ENCODE assay signal across 12 cellular contexts in genomic region chr7:1175597-1175966, GRCh38. TPM values are rescaled to one million over a fixed set of nuclear protein-coding genes. Genes with fewer than 3 reads are reported as not detected.
DNase-seq lines count a peak whose midpoint lies in the region; ATAC-seq, FAIRE-seq and TF ChIP-seq lines count a peak whose summit lies in the region.
"Had no signal": no experiment of that assay in that cellular context is flagged by ENCODE, and none has a peak within 500 bp of the region (broad histone marks: within the 10 kb centered on the region; RNA-seq: fewer than 3 reads in every experiment).

No MANE protein-coding gene starts in this region.

- no peak for DNase-seq in H1 (ENCODE audit: low read depth in 1 of 2, low spot score in 2 of 2)
- DNase-seq in immature natural killer cell, result no peak
- DNase-seq in NOMO-1 treated with DMSO at 0.1 percent for 48 hours (lab: John Stamatoyannopoulos, UW; ENCODE audit: unreplicated experiment), result no peak
- no peak for DNase-seq in uterus

- H3K36me3 Mint-ChIP-seq in immature natural killer cell, result peaks cover 0 to under 1% (median 0%) of the 10 kb centered on the region in 3 donors

- peak overlapping the region; percentile 15; the same call in 1 of the 2 replicates for H4K8ac ChIP-seq in H1 (ENCODE audit: extremely low read depth, insufficient read depth, low read length)

- H4K5ac ChIP-seq in H1 (ENCODE audit: insufficient read length, low read depth, low read length), result peak overlapping the region; percentile 15

- peak overlapping the region; percentile 39; the same call in 1 of the 2 replicates for H3K9ac ChIP-seq in OCI-LY1 (ENCODE audit: low read length)
- no peak overlapping the region for H3K9ac ChIP-seq in H1 (replicated peaks in 1 of 4; ENCODE audit: extremely low read depth in 1 of 4, low read depth in 3 of 4, low read length in 3 of 4)
- H3K9ac ChIP-seq in skeletal muscle satellite cell (ENCODE audit: low read depth, low read length), result no peak overlapping the region

- peak overlapping the region; percentile 71; the same call in 1 of the 2 replicates for H3K18ac ChIP-seq in H1 (ENCODE audit: extremely low read depth, low read length)

- peaks cover 5% of the 10 kb centered on the region; the same call in 1 of the 2 replicates for H3K27me3 ChIP-seq in DOHH2 (ENCODE audit: control insufficient read depth, low read length)
- peaks cover 3% of the 10 kb centered on the region for H3K27me3 ChIP-seq in OCI-LY1 (ENCODE audit: insufficient read depth, low read length)
- H3K27me3 ChIP-seq in H1 (replicated peaks in 1 of 4; ENCODE audit: control insufficient read depth in 3 of 4, extremely low read depth in 1 of 4, insufficient read depth in 3 of 4, low read length in 3 of 4), result no peaks in the 10 kb centered on the region; a peak in 2 of 7 replicates
- peaks cover 17% of the 10 kb centered on the region for H3K27me3 ChIP-seq in skeletal muscle satellite cell (ENCODE audit: control insufficient read depth, insufficient read depth, low read length)
- H3K27me3 ChIP-seq in uterus, result no peaks in the 10 kb centered on the region
- H3K27me3 ChIP-seq: ovary had no signal

- H3K4me1 ChIP-seq in DOHH2 (ENCODE audit: control insufficient read depth, low read length) (peaks cover 15% of the 10 kb centered on the region), OCI-LY1 (ENCODE audit: insufficient read depth, low read length, severe bottlenecking) (peaks cover 12% of the 10 kb centered on the region), H1 (replicated peaks in 1 of 4; ENCODE audit: control insufficient read depth in 3 of 4, insufficient read depth in 4 of 4, low read length in 3 of 4) (no peaks in the 10 kb centered on the region; a peak in 2 of 7 replicates), skeletal muscle satellite cell (ENCODE audit: control insufficient read depth, insufficient read depth, low read length) (peaks cover 8% of the 10 kb centered on the region), uterus (peaks cover 0 to 8% of the 10 kb centered on the region in 2 donors)

- H2BK15ac ChIP-seq in H1 (ENCODE audit: low read length), result peak overlapping the region; percentile 81; the same call in 1 of the 2 replicates

- peaks cover 10 to 14% of the 10 kb centered on the region in 2 donors for H3K4me1 Mint-ChIP-seq in immature natural killer cell

- H2AFZ ChIP-seq in OCI-LY1 (ENCODE audit: low read length) (peak overlapping the region; percentile 69; the same call in 1 of the 2 replicates), H1 (ENCODE audit: low read length) (peak overlapping the region; percentile 45)

- FAIRE-seq in H1 (lab: Jason Lieb, UNC), result no peak

- no peak overlapping the region for H3K14ac ChIP-seq in H1 (ENCODE audit: insufficient read length)

- no peak overlapping the region for H2BK5ac ChIP-seq in H1 (ENCODE audit: low read depth, low read length)

- H2BK20ac ChIP-seq in H1 (ENCODE audit: low read length), result no peak overlapping the region

- no peak overlapping the region for H3K23ac ChIP-seq in H1 (ENCODE audit: insufficient read length)

- H4K91ac ChIP-seq in H1 (replicated peaks; ENCODE audit: insufficient read length, low read length), result no peak overlapping the region

- H3K27me3 Mint-ChIP-seq in immature natural killer cell (ENCODE audit: low read depth in 3 of 3), result peaks cover 4 to 7% (median 6%) of the 10 kb centered on the region in 3 donors

- H3K79me2 ChIP-seq in DOHH2 (ENCODE audit: control insufficient read depth, low read length) (no peaks in the 10 kb centered on the region), OCI-LY1 (ENCODE audit: insufficient read depth, low read length) (no peaks in the 10 kb centered on the region), H1 (ENCODE audit: control insufficient read depth in 1 of 2, insufficient read depth in 2 of 2, low read length in 2 of 2) (no peaks in the 10 kb centered on the region)

- H3K79me1 ChIP-seq in H1 (ENCODE audit: low read depth, low read length), result no peaks in the 10 kb centered on the region

- H3K27ac Mint-ChIP-seq in immature natural killer cell, result no peak overlapping the region
- H3K27ac Mint-ChIP-seq: activated T-helper 1 cell treated with anti-CD3 and anti-CD28 coated beads, Interleukin-12 subunit alpha, Interleukin-12 subunit beta, Interleukin-2, Interleukin-4 antibody, amounts not matched to agents 30 ng/mL and 10 ng/mL and 1 ng/mL, durations not matched to agents 14 hours and 24 hours and 36 hours had no signal

- H3F3A ChIP-seq in DOHH2 (ENCODE audit: control insufficient read depth, insufficient read depth) (no peaks in the 10 kb centered on the region), OCI-LY1 (ENCODE audit: insufficient read depth, low read length) (no peaks in the 10 kb centered on the region)

- CTCF ChIA-PET in H1 (lab: Charles Lee; ENCODE audit: partially characterized antibody), result interaction anchor here (0.8 to 4.1 kb wide), 31 partner anchors 8 to 965 kb away, joined by 3 to 32 read pairs (median 4); a partner anchor contains a TSS

- TF ChIP-seq CTCF in DOHH2 (IDR thresholded peaks at IDR 0.05; ENCODE audit: low read depth, low read length, poor library complexity, severe bottlenecking) (no peak), OCI-LY1 (IDR thresholded peaks at IDR 0.05; ENCODE audit: low read length) (no peak), H1 (IDR thresholded peaks at IDR 0.05; ENCODE audit: control extremely low read depth in 1 of 3, insufficient read depth in 1 of 3, low read depth in 1 of 3, low read length in 3 of 3) (no peak), uterus (IDR thresholded peaks at IDR 0.05) (no peak)

- no peak overlapping the region for H3K4ac ChIP-seq in H1 (replicated peaks; ENCODE audit: insufficient read length, low read depth, low read length)

- peak overlapping the region; percentile 95 for H3K4me2 ChIP-seq in DOHH2 (ENCODE audit: low read length)
- peak overlapping the region; percentile 71 for H3K4me2 ChIP-seq in OCI-LY1 (ENCODE audit: low read length)
- no peak overlapping the region for H3K4me2 ChIP-seq in H1 (ENCODE audit: insufficient read depth in 1 of 2, low read depth in 2 of 2, low read length in 2 of 2)
- peak overlapping the region; percentile 85 for H3K4me2 ChIP-seq in skeletal muscle satellite cell (ENCODE audit: low read length)

- intact Hi-C loops in uterus (cut with DNase I; ENCODE audit: low total_unique reads), result no loop called here

- no peak for TF ChIP-seq POLR2A in H1 (IDR thresholded peaks at IDR 0.05; ENCODE audit: control extremely low read depth in 1 of 2, low read depth in 2 of 2, low read length in 2 of 2)
- no peak for TF ChIP-seq POLR2A in uterus (IDR thresholded peaks at IDR 0.05)

- 85% methylated on average over 15 of the region's 15 CpGs; no CpG with 5 or more reads in 1 of the 2 experiments for WGBS in H1 (ENCODE audit: extremely low coverage in 1 of 2, insufficient coverage in 1 of 2, insufficient read length in 1 of 2, insufficient replicate concordance in 2 of 2, low coverage in 1 of 2, low lambda C conversion rate in 2 of 2, missing lambda C conversion rate in 1 of 2), 2 experiments

- TF ChIP-seq RAD21 in H1 (IDR thresholded peaks at IDR 0.05 in 1 of 2, conservative IDR thresholded peaks at IDR 0.05 in 1 of 2; ENCODE audit: low read depth in 2 of 2, low read length in 2 of 2), result no peak

- H4K20me1 ChIP-seq in DOHH2 (ENCODE audit: control insufficient read depth, insufficient read depth, low read depth, low read length) (no peaks in the 10 kb centered on the region), OCI-LY1 (ENCODE audit: insufficient read depth, low read length) (no peaks in the 10 kb centered on the region), H1 (replicated peaks in 1 of 2; ENCODE audit: control insufficient read depth in 1 of 2, insufficient read depth in 2 of 2, low read length in 2 of 2) (no peaks in the 10 kb centered on the region)

- POLR2A ChIA-PET in H1 (lab: Charles Lee; ENCODE audit: partially characterized antibody), result no interaction called here

- H3K9me2 ChIP-seq in DOHH2 (replicated peaks; ENCODE audit: control insufficient read depth, low read length) (no peaks in the 10 kb centered on the region), OCI-LY1 (ENCODE audit: low read depth, low read length) (no peaks in the 10 kb centered on the region)

- H3K4me3 ChIP-seq in DOHH2 (ENCODE audit: low read length), result peak overlapping the region; percentile 75
- peak overlapping the region; percentile 45 for H3K4me3 ChIP-seq in OCI-LY1 (ENCODE audit: low read depth, low read length, poor library complexity, severe bottlenecking)
- H3K4me3 ChIP-seq in H1 (ENCODE audit: extremely low read depth in 1 of 4, insufficient read depth in 2 of 4, low read depth in 3 of 4, low read length in 4 of 4), result no peak overlapping the region
- peak overlapping the region; percentile 59 for H3K4me3 ChIP-seq in skeletal muscle satellite cell (ENCODE audit: low read length)
- no peak overlapping the region for H3K4me3 ChIP-seq in uterus
- H3K4me3 ChIP-seq: ovary had no signal

- H2AK5ac ChIP-seq in H1 (ENCODE audit: low read depth, low read length), result no peak overlapping the region

- H3K36me3 ChIP-seq in DOHH2 (ENCODE audit: control insufficient read depth, low read length) (no peaks in the 10 kb centered on the region), OCI-LY1 (ENCODE audit: insufficient read depth, low read length) (no peaks in the 10 kb centered on the region; the same call in 1 of the 2 replicates), H1 (ENCODE audit: control insufficient read depth in 2 of 4, insufficient read depth in 4 of 4, low read length in 3 of 4) (no peaks in the 10 kb centered on the region), skeletal muscle satellite cell (ENCODE audit: insufficient read depth, low read length) (no peaks in the 10 kb centered on the region), uterus (no peaks in the 10 kb centered on the region)
- H3K36me3 ChIP-seq: ovary had no signal

- peak overlapping the region in 1 of 5 donors; percentile 78 for H3K4me3 Mint-ChIP-seq in immature natural killer cell

- peak overlapping the region; percentile 75; the same call in 1 of the 2 replicates for H2BK12ac ChIP-seq in H1 (ENCODE audit: low read depth, low read length)

- peaks cover 7% of the 10 kb centered on the region for H3K9me3 ChIP-seq in DOHH2 (ENCODE audit: control insufficient read depth, insufficient read depth, low read length)
- peaks cover 4% of the 10 kb centered on the region; the same call in 1 of the 2 replicates for H3K9me3 ChIP-seq in OCI-LY1 (ENCODE audit: low read length)
- peaks cover 0 to 2% of the 10 kb centered on the region in 2 experiments; a peak in 2 of 4 replicates for H3K9me3 ChIP-seq in H1 (ENCODE audit: insufficient read depth in 2 of 2, low read depth in 1 of 2, low read length in 1 of 2)
- H3K9me3 ChIP-seq in skeletal muscle satellite cell (replicated peaks; ENCODE audit: low read length), result no peaks in the 10 kb centered on the region
- no peaks in the 10 kb centered on the region for H3K9me3 ChIP-seq in uterus
- H3K9me3 ChIP-seq: ovary had no signal

- no peak overlapping the region for H3K56ac ChIP-seq in H1 (replicated peaks; ENCODE audit: insufficient read length, low read depth, low read length)

- no peak overlapping the region for H3K27ac ChIP-seq in DOHH2 (ENCODE audit: low read depth, low read length)
- H3K27ac ChIP-seq in OCI-LY1 (ENCODE audit: low read depth, low read length, poor library complexity, severe bottlenecking), result no peak overlapping the region
- H3K27ac ChIP-seq in H1 (ENCODE audit: low read depth, low read length), result no peak overlapping the region
- H3K27ac ChIP-seq in uterus, result no peak overlapping the region
- H3K27ac ChIP-seq: ovary had no signal

- TF ChIP-seq EP300 in H1 (IDR thresholded peaks at IDR 0.05; ENCODE audit: borderline replicate concordance in 1 of 2, low read depth in 2 of 2, low read length in 2 of 2), result no peak

- H3K23me2 ChIP-seq in H1 (ENCODE audit: low read depth, low read length), result no peaks in the 10 kb centered on the region

- ATAC-seq in GM21515 (IDR thresholded peaks at IDR 0.05; ENCODE audit: unreplicated experiment), result no peak

- H3K9me3 Mint-ChIP-seq in immature natural killer cell, result peaks cover 0 to 1% (median 0%) of the 10 kb centered on the region in 6 donors
- H3K9me3 Mint-ChIP-seq: activated T-helper 1 cell treated with anti-CD3 and anti-CD28 coated beads, Interleukin-12 subunit alpha, Interleukin-12 subunit beta, Interleukin-2, Interleukin-4 antibody, amounts not matched to agents 30 ng/mL and 10 ng/mL and 1 ng/mL, durations not matched to agents 14 hours and 24 hours and 36 hours; central memory CD8-positive, alpha-beta T cell; T-helper 2 cell treated with Interferon-gamma antibody and Interleukin-4, amounts not matched to agents 5 μg/mL and 100 μg/mL, for 36 hours had no signal

- H2BK120ac ChIP-seq in H1 (replicated peaks; ENCODE audit: low read depth, low read length), result no peak overlapping the region

RNA-seq across cellular contexts. Expression of gene ZFAND2A, which starts 15.6 kb away (rescaled TPM):
- total RNA-seq in H1 (2021; fragmentation: NEBNext Ultra II Directional; extraction: Animal tissue kit (Norgen Biotek cat#: 25700)), result 15.5 and 16.6 TPM in 2 replicates
- polyA plus RNA-seq in H1 (2011; rRNA removed), result 17.7 and 20.3 TPM in 2 replicates
- 22.7 TPM for polyA plus RNA-seq in H1 (2011; cell fraction: cytosol; rRNA removed)
- 12.6 TPM for polyA plus RNA-seq in H1 (2011; cell fraction: nucleus; rRNA removed)
- 18.9 to 23.2 TPM (median 21.4 TPM) in 4 replicates for polyA plus RNA-seq in H1 (2012, experiment 1 of 2)
- polyA plus RNA-seq in H1 (2012, experiment 2 of 2), result 18.0 TPM
- 7.9 TPM for polyA plus RNA-seq in H1 (2013, experiment 1 of 2)
- 8.7 TPM for polyA plus RNA-seq in H1 (2013, experiment 2 of 2)
- 9.8 and 10.7 TPM in 2 replicates for polyA minus RNA-seq in H1 (2011; rRNA and poly(A)+ RNA removed)
- 7.8 TPM for polyA minus RNA-seq in H1 (2011; cell fraction: cytosol; rRNA and poly(A)+ RNA removed)
- polyA minus RNA-seq in H1 (2011; cell fraction: nucleus; rRNA and poly(A)+ RNA removed), result 7.3 TPM
- total RNA-seq in skeletal muscle satellite cell (2012; rRNA removed), result 14.9 and 16.0 TPM in 2 replicates
- polyA plus RNA-seq in immature natural killer cell, result 100 to 1,000 TPM in 2 of 3 donors, 10 to 100 TPM in 1; 68.0 to 134 (median 114) TPM
- total RNA-seq in uterus, result 10 to 100 TPM; 17.4 to 39.4 (median 21.8) TPM

RNA-seq across cellular contexts. Expression of gene UNCX, which starts 57.1 kb away (rescaled TPM):
- not detected in 2 replicates for total RNA-seq in H1 (2021; fragmentation: NEBNext Ultra II Directional; extraction: Animal tissue kit (Norgen Biotek cat#: 25700))
- polyA plus RNA-seq in H1 (2011; rRNA removed) (0.03 TPM in 1 of 2 replicates, not detected in the other), immature natural killer cell (not detected)
- not detected for polyA plus RNA-seq in H1 (2011; cell fraction: cytosol; rRNA removed)
- not detected for polyA plus RNA-seq in H1 (2011; cell fraction: nucleus; rRNA removed)
- polyA plus RNA-seq in H1 (2012, experiment 1 of 2), result not detected in 4 replicates
- polyA plus RNA-seq in H1 (2012, experiment 2 of 2), result not detected
- polyA plus RNA-seq in H1 (2013, experiment 1 of 2), result 0.02 TPM
- polyA plus RNA-seq in H1 (2013, experiment 2 of 2), result not detected
- polyA minus RNA-seq in H1 (2011; rRNA and poly(A)+ RNA removed), result not detected in 2 replicates
- not detected for polyA minus RNA-seq in H1 (2011; cell fraction: cytosol; rRNA and poly(A)+ RNA removed)
- polyA minus RNA-seq in H1 (2011; cell fraction: nucleus; rRNA and poly(A)+ RNA removed), result not detected
- not detected in 2 replicates for total RNA-seq in skeletal muscle satellite cell (2012; rRNA removed)
- not detected for total RNA-seq in uterus
- total RNA-seq: activated T-helper 1 cell treated with anti-CD3 and anti-CD28 coated beads, Interleukin-12 subunit alpha, Interleukin-12 subunit beta, Interleukin-2, Interleukin-4 antibody, amounts not matched to agents 30 ng/mL and 10 ng/mL and 1 ng/mL, durations not matched to agents 14 hours and 24 hours and 36 hours; ovary had no signal
- polyA plus RNA-seq: ovary had no signal

Comparison
In these comparisons a context has a peak if more than half of its experiments do, and no peak if none do; other contexts are left out.
1. H3K4me2 ChIP-seq: peak in DOHH2 (single experiment), OCI-LY1 (single experiment) and skeletal muscle satellite cell (single experiment); none in H1 (0 of 2).
2. H3K4me3 ChIP-seq: peak in DOHH2 (single experiment), OCI-LY1 (single experiment) and skeletal muscle satellite cell (single experiment); none in H1 (0 of 4) and uterus (0 of 2).